In genomic region chr2:56232912-56233311, GRCh38 we compare ENCODE assay signal across 16 cellular contexts. TPM values are rescaled to one million over a fixed set of nuclear protein-coding genes. Genes with fewer than 3 reads are reported as not detected.
DNase-seq lines count a peak whose midpoint lies in the region; ATAC-seq, FAIRE-seq and TF ChIP-seq lines count a peak whose summit lies in the region.
"Had no signal": no experiment of that assay in that cellular context is flagged by ENCODE, and none has a peak within 500 bp of the region (broad histone marks: within the 10 kb centered on the region; RNA-seq: fewer than 3 reads in every experiment).

No MANE protein-coding gene starts in this region.

- H3K27me3 ChIP-seq in H9 (ENCODE audit: insufficient read depth, low read length) (no peaks in the 10 kb centered on the region), H1 (replicated peaks in 1 of 4; ENCODE audit: control insufficient read depth in 3 of 4, extremely low read depth in 1 of 4, insufficient read depth in 3 of 4, low read length in 3 of 4) (no peaks in the 10 kb centered on the region), iPS DF 6.9 (ENCODE audit: control insufficient read depth, insufficient read depth, low read length) (no peaks in the 10 kb centered on the region)
- H3K27me3 ChIP-seq: BE2C had no signal

- H3K4me1 Mint-ChIP-seq in H9: peaks cover 16 to 23% of the 10 kb centered on the region in 2 experiments
- H3K4me1 Mint-ChIP-seq in activated CD4-positive, alpha-beta memory T cell treated with anti-CD3 and anti-CD28 coated beads for 36 hours (ENCODE audit: low read depth): no peaks in the 10 kb centered on the region
- H3K4me1 Mint-ChIP-seq: CD4-positive, alpha-beta memory T cell had no signal

- H3K9me3 ChIP-seq in H9 (ENCODE audit: control insufficient read depth, low read depth, low read length) (no peaks in the 10 kb centered on the region), H1 (ENCODE audit: insufficient read depth in 2 of 2, low read depth in 1 of 2, low read length in 1 of 2) (no peaks in the 10 kb centered on the region), iPS DF 6.9 (ENCODE audit: control insufficient read depth, insufficient read depth, low read length) (no peaks in the 10 kb centered on the region)
- H3K9me3 ChIP-seq: A549, BE2C had no signal

- no peak for TF ChIP-seq POLR2A in H1 (IDR thresholded peaks at IDR 0.05; ENCODE audit: control extremely low read depth in 1 of 2, low read depth in 2 of 2, low read length in 2 of 2)

- no CpG with 5 or more reads among the region's 2 CpGs for WGBS in H9 (ENCODE audit: extremely low coverage, insufficient read length, low lambda C conversion rate)
- 53% methylated on average over 2 of the region's 2 CpGs; no CpG with 5 or more reads in 1 of the 2 experiments for WGBS in H1 (ENCODE audit: extremely low coverage in 1 of 2, insufficient coverage in 1 of 2, insufficient read length in 1 of 2, insufficient replicate concordance in 2 of 2, low coverage in 1 of 2, low lambda C conversion rate in 2 of 2, missing lambda C conversion rate in 1 of 2), 2 experiments
- WGBS in iPS DF 6.9 (ENCODE audit: insufficient coverage, insufficient read length): no CpG with 5 or more reads among the region's 2 CpGs

- no peak for TF ChIP-seq EP300 in H1 (IDR thresholded peaks at IDR 0.05; ENCODE audit: borderline replicate concordance in 1 of 2, low read depth in 2 of 2, low read length in 2 of 2)

- H3K23me2 ChIP-seq in H9 (ENCODE audit: insufficient read length, low read depth, low read length, poor library complexity, severe bottlenecking) (no peaks in the 10 kb centered on the region), H1 (ENCODE audit: low read depth, low read length) (no peaks in the 10 kb centered on the region)

- CTCF ChIA-PET in H1 (lab: Charles Lee; ENCODE audit: partially characterized antibody): interaction anchor here (0.5 to 0.7 kb wide), 2 partner anchors 14 to 807 kb away, joined by 3 to 5 read pairs; no protein-coding TSS in a partner anchor
- CTCF ChIA-PET in activated CD4-positive, alpha-beta memory T cell treated with anti-CD3 and anti-CD28 coated beads for 36 hours (lab: Charles Lee): no interaction called here

- no peak overlapping the region for H2BK5ac ChIP-seq in H9 (ENCODE audit: insufficient read length, low read length)
- H2BK5ac ChIP-seq in H1 (ENCODE audit: low read depth, low read length): no peak overlapping the region

- H3K27me3 Mint-ChIP-seq in H9 (ENCODE audit: low read depth): peaks cover 2% of the 10 kb centered on the region; the same call in 1 of the 2 replicates
- no peaks in the 10 kb centered on the region for H3K27me3 Mint-ChIP-seq in activated CD4-positive, alpha-beta memory T cell treated with anti-CD3 and anti-CD28 coated beads for 36 hours
- H3K27me3 Mint-ChIP-seq: CD4-positive, alpha-beta memory T cell had no signal

- H2AFZ ChIP-seq in H9 (ENCODE audit: low read length) (no peak overlapping the region), H1 (ENCODE audit: low read length) (no peak overlapping the region)

- H2BK12ac ChIP-seq in H9 (ENCODE audit: insufficient read length, low read depth, low read length) (no peak overlapping the region), H1 (ENCODE audit: low read depth, low read length) (no peak overlapping the region)

- H3K79me1 ChIP-seq in H9 (ENCODE audit: insufficient read depth, low read depth, low read length, poor library complexity, severe bottlenecking) (no peaks in the 10 kb centered on the region), H1 (ENCODE audit: low read depth, low read length) (no peaks in the 10 kb centered on the region)

- no peak overlapping the region for H3K4me2 ChIP-seq in H9 (ENCODE audit: insufficient read depth, insufficient read length, low read length)
- no peak overlapping the region for H3K4me2 ChIP-seq in H1 (ENCODE audit: insufficient read depth in 1 of 2, low read depth in 2 of 2, low read length in 2 of 2)
- H3K4me2 ChIP-seq: A549 had no signal

- no peak overlapping the region for H4K8ac ChIP-seq in H9 (replicated peaks; ENCODE audit: insufficient read length, low read depth, low read length)
- H4K8ac ChIP-seq in H1 (ENCODE audit: extremely low read depth, insufficient read depth, low read length): no peak overlapping the region

- H3K36me3 ChIP-seq in H1 (ENCODE audit: control insufficient read depth in 2 of 4, insufficient read depth in 4 of 4, low read length in 3 of 4) (no peaks in the 10 kb centered on the region), iPS DF 6.9 (ENCODE audit: control insufficient read depth, insufficient read depth, low read length) (no peaks in the 10 kb centered on the region)
- H3K36me3 ChIP-seq: BE2C had no signal

- H3K4me1 ChIP-seq in H9 (ENCODE audit: insufficient read depth, low read length) (no peaks in the 10 kb centered on the region), H1 (replicated peaks in 1 of 4; ENCODE audit: control insufficient read depth in 3 of 4, insufficient read depth in 4 of 4, low read length in 3 of 4) (no peaks in the 10 kb centered on the region; a peak in 1 of 7 replicates), iPS DF 6.9 (ENCODE audit: control insufficient read depth, insufficient read depth, low read length) (peaks cover 2% of the 10 kb centered on the region; the same call in 1 of the 2 replicates)
- H3K4me1 ChIP-seq: A549, BE2C had no signal

- H2AK5ac ChIP-seq in H9 (ENCODE audit: insufficient read length, low read length) (no peak overlapping the region), H1 (ENCODE audit: low read depth, low read length) (no peak overlapping the region)

- H3K9me3 Mint-ChIP-seq in H9: no peaks in the 10 kb centered on the region
- H3K9me3 Mint-ChIP-seq in activated CD4-positive, alpha-beta memory T cell treated with anti-CD3 and anti-CD28 coated beads for 36 hours: no peaks in the 10 kb centered on the region

- no peak overlapping the region for H3K9ac ChIP-seq in H9 (ENCODE audit: extremely low read depth, insufficient read length, low read length)
- H3K9ac ChIP-seq in H1 (replicated peaks in 1 of 4; ENCODE audit: extremely low read depth in 1 of 4, low read depth in 3 of 4, low read length in 3 of 4): no peak overlapping the region

- H3K4me3 ChIP-seq in H1 (ENCODE audit: extremely low read depth in 1 of 4, insufficient read depth in 2 of 4, low read depth in 3 of 4, low read length in 4 of 4) (no peak overlapping the region), iPS DF 6.9 (ENCODE audit: low read length) (no peak overlapping the region)
- H3K4me3 ChIP-seq: A549 had no signal

- no peak for ATAC-seq in HG02840 (IDR thresholded peaks at IDR 0.05; ENCODE audit: low FRiP score, unreplicated experiment)
- ATAC-seq: A549 had no signal

- H2BK20ac ChIP-seq in H9 (ENCODE audit: low read depth, low read length, poor library complexity, severe bottlenecking) (no peak overlapping the region), H1 (ENCODE audit: low read length) (no peak overlapping the region)

- peak; percentile 85 for FAIRE-seq in H1 (lab: Jason Lieb, UNC)
- FAIRE-seq: A549, G401.6, GM12891 had no signal

- no peak overlapping the region for H2BK120ac ChIP-seq in H9 (ENCODE audit: low read depth, low read length, poor library complexity, severe bottlenecking)
- H2BK120ac ChIP-seq in H1 (replicated peaks; ENCODE audit: low read depth, low read length): no peak overlapping the region

- H3K14ac ChIP-seq in H9 (ENCODE audit: insufficient read depth, low read length) (no peak overlapping the region), H1 (ENCODE audit: insufficient read length) (no peak overlapping the region)

- POLR2A ChIA-PET in H1 (lab: Charles Lee; ENCODE audit: partially characterized antibody): no interaction called here
- POLR2A ChIA-PET in activated CD4-positive, alpha-beta memory T cell treated with anti-CD3 and anti-CD28 coated beads for 36 hours (lab: Charles Lee): no interaction called here

- no peak for TF ChIP-seq RAD21 in H1 (IDR thresholded peaks at IDR 0.05 in 1 of 2, conservative IDR thresholded peaks at IDR 0.05 in 1 of 2; ENCODE audit: low read depth in 2 of 2, low read length in 2 of 2)

- no peak overlapping the region for H3K4me3 Mint-ChIP-seq in H9
- no peak overlapping the region for H3K4me3 Mint-ChIP-seq in activated CD4-positive, alpha-beta memory T cell treated with anti-CD3 and anti-CD28 coated beads for 36 hours
- H3K4me3 Mint-ChIP-seq: CD4-positive, alpha-beta memory T cell had no signal

- H3K27ac Mint-ChIP-seq in H9: peak overlapping the region in 2 of 3 experiments; percentile 10 to 42; a peak in 4 of 7 replicates
- no peak overlapping the region for H3K27ac Mint-ChIP-seq in activated CD4-positive, alpha-beta memory T cell treated with anti-CD3 and anti-CD28 coated beads for 36 hours
- H3K27ac Mint-ChIP-seq: CD4-positive, alpha-beta memory T cell had no signal

- no peak overlapping the region for H3K27ac ChIP-seq in H9 (ENCODE audit: insufficient read length, low read depth, low read length)
- H3K27ac ChIP-seq in H1 (ENCODE audit: low read depth, low read length): no peak overlapping the region
- H3K27ac ChIP-seq in iPS DF 6.9 (ENCODE audit: low read length): no peak overlapping the region
- H3K27ac ChIP-seq: A549, C4-2B had no signal

- no peak overlapping the region for H2BK15ac ChIP-seq in H9 (ENCODE audit: low read depth, low read length)
- no peak overlapping the region for H2BK15ac ChIP-seq in H1 (ENCODE audit: low read length)

- H3T11ph ChIP-seq in H9 (ENCODE audit: low read length): no peak overlapping the region

- H3K56ac ChIP-seq in H9 (ENCODE audit: insufficient read length, low read depth, low read length) (no peak overlapping the region), H1 (replicated peaks; ENCODE audit: insufficient read length, low read depth, low read length) (no peak overlapping the region)

- H3K79me2 ChIP-seq in H9 (ENCODE audit: insufficient read depth, low read length): no peaks in the 10 kb centered on the region
- no peaks in the 10 kb centered on the region for H3K79me2 ChIP-seq in H1 (ENCODE audit: control insufficient read depth in 1 of 2, insufficient read depth in 2 of 2, low read length in 2 of 2)

- H3K23ac ChIP-seq in H9 (ENCODE audit: insufficient read length, low read depth, low read length): no peak overlapping the region
- H3K23ac ChIP-seq in H1 (ENCODE audit: insufficient read length): no peak overlapping the region

- H3K4ac ChIP-seq in H9 (ENCODE audit: low read depth, low read length) (no peak overlapping the region), H1 (replicated peaks; ENCODE audit: insufficient read length, low read depth, low read length) (no peak overlapping the region)

- H4K91ac ChIP-seq in H9 (ENCODE audit: insufficient read length, low read depth, low read length) (no peak overlapping the region), H1 (replicated peaks; ENCODE audit: insufficient read length, low read length) (no peak overlapping the region)

- H3K18ac ChIP-seq in H9 (ENCODE audit: insufficient read length, low read depth, low read length) (no peak overlapping the region), H1 (ENCODE audit: extremely low read depth, low read length) (no peak overlapping the region)

- H4K5ac ChIP-seq in H9 (ENCODE audit: insufficient read length, low read depth, low read length) (no peak overlapping the region), H1 (ENCODE audit: insufficient read length, low read depth, low read length) (no peak overlapping the region)

- DNase-seq in H9 (peak; percentile 57), H1 (ENCODE audit: low read depth in 1 of 2, low spot score in 2 of 2) (peak in 1 of 2 experiments; percentile 5), iPS DF 6.9 (ENCODE audit: low read depth, low spot score) (peak; percentile 16), NCI-H1105 (lab: John Stamatoyannopoulos, UW) (no peak), NCI-H2227 treated with DMSO at 0.1 percent for 48 hours (lab: John Stamatoyannopoulos, UW) (no peak)
- DNase-seq in activated CD4-positive, alpha-beta memory T cell treated with anti-CD3 and anti-CD28 coated beads for 36 hours: no peak
- DNase-seq: BE2C; CD4-positive, alpha-beta memory T cell; DMS79; IMR-90 had no signal

- no peaks in the 10 kb centered on the region for H3K36me3 Mint-ChIP-seq in H9 (ENCODE audit: insufficient read depth in 1 of 3, low read depth in 3 of 3)
- no peaks in the 10 kb centered on the region for H3K36me3 Mint-ChIP-seq in activated CD4-positive, alpha-beta memory T cell treated with anti-CD3 and anti-CD28 coated beads for 36 hours
- H3K36me3 Mint-ChIP-seq: CD4-positive, alpha-beta memory T cell had no signal

- intact Hi-C loops in activated CD4-positive, alpha-beta memory T cell treated with anti-CD3 and anti-CD28 coated beads for 36 hours (cut with micrococcal nuclease): no loop called here

- H4K20me1 ChIP-seq in H9 (ENCODE audit: control insufficient read depth, insufficient read depth, insufficient read length) (no peaks in the 10 kb centered on the region), H1 (replicated peaks in 1 of 2; ENCODE audit: control insufficient read depth in 1 of 2, insufficient read depth in 2 of 2, low read length in 2 of 2) (no peaks in the 10 kb centered on the region)

- no peak for TF ChIP-seq CTCF in H9 (conservative IDR thresholded peaks at IDR 0.05)
- no peak for TF ChIP-seq CTCF in H1 (IDR thresholded peaks at IDR 0.05; ENCODE audit: control extremely low read depth in 1 of 3, insufficient read depth in 1 of 3, low read depth in 1 of 3, low read length in 3 of 3)

RNA-seq across cellular contexts. Expression of gene CCDC85A, which starts 49.1 kb away (rescaled TPM):
- 0.17 TPM in 1 of 2 replicates, not detected in the other for total RNA-seq in H9 (2021)
- 0.48 TPM in 1 of 2 replicates, not detected in the other for total RNA-seq in H1 (2021; fragmentation: NEBNext Ultra II Directional; extraction: Animal tissue kit (Norgen Biotek cat#: 25700))
- 0.14 and 0.20 TPM in 2 replicates for polyA plus RNA-seq in H1 (2011; rRNA removed)
- polyA plus RNA-seq in H1 (2011; cell fraction: cytosol; rRNA removed): 0.36 TPM
- 0.46 TPM for polyA plus RNA-seq in H1 (2011; cell fraction: nucleus; rRNA removed)
- 0.15 to 0.29 TPM (median 0.19 TPM) in 4 replicates for polyA plus RNA-seq in H1 (2012, experiment 1 of 2)
- not detected for polyA plus RNA-seq in H1 (2012, experiment 2 of 2)
- 0.10 TPM for polyA plus RNA-seq in H1 (2013, experiment 1 of 2)
- 0.07 TPM for polyA plus RNA-seq in H1 (2013, experiment 2 of 2)
- polyA minus RNA-seq in H1 (2011; rRNA and poly(A)+ RNA removed): 0.38 and 0.76 TPM in 2 replicates
- polyA minus RNA-seq in H1 (2011; cell fraction: cytosol; rRNA and poly(A)+ RNA removed): 0.29 TPM
- 1.8 TPM for polyA minus RNA-seq in H1 (2011; cell fraction: nucleus; rRNA and poly(A)+ RNA removed)
- not detected for total RNA-seq in activated CD4-positive, alpha-beta memory T cell treated with anti-CD3 and anti-CD28 coated beads for 36 hours
- total RNA-seq: CD4-positive, alpha-beta memory T cell had no signal
- polyA plus RNA-seq: AG04450; CD4-positive, alpha-beta memory T cell had no signal

Comparison
In these comparisons a context has a peak if more than half of its experiments do, and no peak if none do; other contexts are left out.
1. DNase-seq: peak in H9 (single experiment) and iPS DF 6.9 (single experiment); none in NCI-H1105 (single experiment), NCI-H2227 treated with DMSO at 0.1 percent for 48 hours (single experiment) and activated CD4-positive, alpha-beta memory T cell treated with anti-CD3 and anti-CD28 coated beads for 36 hours (single experiment).